25 cellular contexts compared by ENCODE assay signal in genomic region chr5:154706416-154706815, GRCh38. TPM values are rescaled to one million over a fixed set of nuclear protein-coding genes. Genes with fewer than 3 reads are reported as not detected.
DNase-seq lines count a peak whose midpoint lies in the region; ATAC-seq and TF ChIP-seq lines count a peak whose summit lies in the region.
"Had no signal": no experiment of that assay in that cellular context is flagged by ENCODE, and none has a peak within 500 bp of the region (broad histone marks: within the 10 kb centered on the region; RNA-seq: fewer than 3 reads in every experiment).

No MANE protein-coding gene starts in this region.

- no peaks in the 10 kb centered on the region for H3K9me3 Mint-ChIP-seq in mesothelial cell of epicardium
- H3K9me3 Mint-ChIP-seq: CD4-positive, alpha-beta memory T cell; CD4-positive, CD25-positive, alpha-beta regulatory T cell; CD8-positive, alpha-beta memory T cell had no signal

- H3K27me3 Mint-ChIP-seq in mesothelial cell of epicardium (ENCODE audit: low read depth), result no peaks in the 10 kb centered on the region
- H3K27me3 Mint-ChIP-seq: CD4-positive, alpha-beta memory T cell had no signal

- TF ChIP-seq CTCF in fibroblast of villous mesenchyme (IDR thresholded peaks at IDR 0.05; ENCODE audit: insufficient read depth, low read depth, low read length) (no peak), mesothelial cell of epicardium (IDR thresholded peaks at IDR 0.05; ENCODE audit: unreplicated experiment) (no peak)

- H3K27ac Mint-ChIP-seq in mesothelial cell of epicardium, result peak overlapping the region; percentile 64
- H3K27ac Mint-ChIP-seq: CD4-positive, alpha-beta memory T cell; CD4-positive, CD25-positive, alpha-beta regulatory T cell; CD8-positive, alpha-beta memory T cell had no signal

- no peak for ATAC-seq in GM19397 (IDR thresholded peaks at IDR 0.05; ENCODE audit: unreplicated experiment)
- ATAC-seq: GM12878 had no signal

- H3K4me3 ChIP-seq in fibroblast of villous mesenchyme (ENCODE audit: low read depth, low read length), result no peak overlapping the region
- H3K4me3 ChIP-seq: BLaER1, GM12878 had no signal

- H3K4me3 Mint-ChIP-seq in mesothelial cell of epicardium, result no peak overlapping the region
- H3K4me3 Mint-ChIP-seq: CD14-positive monocyte; CD4-positive, alpha-beta memory T cell; CD4-positive, CD25-positive, alpha-beta regulatory T cell; CD8-positive, alpha-beta memory T cell had no signal

- DNase-seq in HCEC 1CT (peak; percentile 23), fibroblast of villous mesenchyme (ENCODE audit: low read depth) (peak; percentile 29), mesothelial cell of epicardium (ENCODE audit: low spot score in 2 of 2, unreplicated experiment in 2 of 2) (no peak), kidney tubule cell (ENCODE audit: low spot score) (no peak)
- no peak for DNase-seq in stimulated activated CD4-positive, alpha-beta T cell treated with anti-CD3 and anti-CD28 coated beads, Interleukin-2, amount 100 ng/mL, for 24 hours
- no peak for DNase-seq in activated T-cell treated with anti-CD3 and anti-CD28 coated beads, Interleukin-2, amount 50 U/mL, for 1 hour
- DNase-seq: 8988T; ACHN; BE2C; C1 segment of cervical spinal cord; CD4-positive, alpha-beta memory T cell; CD4-positive, CD25-positive, alpha-beta regulatory T cell; CD8-positive, alpha-beta memory T cell; COR-L47; DMS 273 treated with DMSO at 0.1 percent for 48 hours; DMS153; DMS53; DMS79; DND-41; EL; GDM1 had no signal

- peaks cover 1% of the 10 kb centered on the region for H3K36me3 Mint-ChIP-seq in mesothelial cell of epicardium
- H3K36me3 Mint-ChIP-seq: CD14-positive monocyte; CD4-positive, alpha-beta memory T cell; CD4-positive, CD25-positive, alpha-beta regulatory T cell; CD8-positive, alpha-beta memory T cell had no signal

- H3K4me1 Mint-ChIP-seq in mesothelial cell of epicardium, result no peaks in the 10 kb centered on the region
- H3K4me1 Mint-ChIP-seq: CD4-positive, alpha-beta memory T cell; CD4-positive, CD25-positive, alpha-beta regulatory T cell; CD8-positive, alpha-beta memory T cell had no signal

RNA-seq across cellular contexts. Expression of gene LARP1, which starts 48.8 kb away (rescaled TPM):
- total RNA-seq in fibroblast of villous mesenchyme, result 111 and 120 TPM in 2 replicates
- 245 to 249 TPM (median 245 TPM) in 3 replicates for total RNA-seq in mesothelial cell of epicardium

Comparison
In these comparisons a context has a peak if more than half of its experiments do, and no peak if none do; other contexts are left out.
1. DNase-seq: peak in HCEC 1CT (single experiment) and fibroblast of villous mesenchyme (single experiment); none in mesothelial cell of epicardium (0 of 2), kidney tubule cell (single experiment), stimulated activated CD4-positive, alpha-beta T cell treated with anti-CD3 and anti-CD28 coated beads, Interleukin-2, amount 100 ng/mL, for 24 hours (0 of 2) and activated T-cell treated with anti-CD3 and anti-CD28 coated beads, Interleukin-2, amount 50 U/mL, for 1 hour (single experiment).